In genomic region chr21:35450830-35451229, GRCh38 we compare ENCODE assay signal across 8 cellular contexts.
"Had no signal": no experiment of that assay in that cellular context is flagged by ENCODE, and none has a peak within 500 bp of the region (broad histone marks: within the 10 kb centered on the region; RNA-seq: fewer than 3 reads in every experiment).

No MANE protein-coding gene starts in this region.

- H3K4me3 ChIP-seq: GM23248, HAP-1 had no signal

- H3K9ac ChIP-seq: GM23248 had no signal

- FAIRE-seq: HTR-8/SVneo had no signal

- DNase-seq: GM23248, GOT3, H7, IMR-90, KBM-7 had no signal

- H3K36me3 ChIP-seq: HAP-1 had no signal

- ATAC-seq: HCT116 had no signal

- H2AFZ ChIP-seq: GM23248 had no signal

- H3K4me1 ChIP-seq: HAP-1 had no signal

- H3K27ac ChIP-seq: GM23248 had no signal

- H3K9me3 ChIP-seq: HAP-1 had no signal
